In the genomic region with DNA sequence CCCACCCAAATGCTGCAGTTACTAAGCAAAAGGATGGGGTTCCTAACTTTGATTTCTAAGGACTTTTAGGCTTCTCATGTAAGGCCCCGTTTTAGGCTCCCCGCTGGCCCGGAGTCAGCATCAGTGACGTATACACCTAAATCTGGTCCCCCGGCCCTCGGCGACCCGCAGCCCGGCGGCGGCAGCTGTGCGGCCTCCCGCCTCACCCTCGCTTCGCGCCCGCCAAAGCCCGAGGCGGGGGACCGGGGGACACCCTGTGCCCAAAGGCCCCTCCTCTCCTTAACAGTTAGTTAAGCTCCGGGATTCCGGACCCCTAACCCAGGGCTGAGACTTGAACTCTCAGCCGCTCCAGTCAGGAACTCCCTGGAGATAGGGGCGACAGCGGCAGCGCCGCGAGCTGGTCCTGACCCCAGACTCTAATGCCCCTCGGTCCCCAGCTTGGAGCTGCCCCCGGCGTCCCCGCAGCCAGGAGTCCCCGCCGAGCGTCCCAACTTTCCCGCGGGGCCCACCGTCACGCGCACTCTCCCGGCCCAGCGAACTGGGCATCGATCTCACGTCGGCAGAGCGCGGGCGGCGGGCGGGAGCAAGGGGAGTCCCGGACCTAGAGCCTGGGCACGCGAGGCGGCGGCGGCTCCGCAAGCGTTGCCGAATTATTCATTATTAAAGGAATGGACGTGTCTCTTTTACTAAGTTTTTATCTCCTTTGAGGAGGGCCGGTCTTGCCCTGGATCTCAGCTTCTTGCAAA, we compare ENCODE assay signal across 8 cellular contexts. TPM values are rescaled to one million over a fixed set of nuclear protein-coding genes. Genes with fewer than 3 reads are reported as not detected.
DNase-seq lines count a peak whose midpoint lies in the region; ATAC-seq lines count a peak whose summit lies in the region.

No MANE protein-coding gene starts in this region.

- ATAC-seq in Right ventricle myocardium inferior (no peak), HG03095 (IDR thresholded peaks at IDR 0.05; ENCODE audit: unreplicated experiment) (no peak), GM19023 (IDR thresholded peaks at IDR 0.05; ENCODE audit: unreplicated experiment) (no peak)

- intact Hi-C loops in Right ventricle myocardium inferior (cut with DNase I) = loop anchor here (2.0 to 10.0 kb wide), 6 partner anchors 66 to 519 kb away; no protein-coding TSS in a partner anchor
- intact Hi-C loops in cardiac septum (cut with DNase I) = loop anchor here (5.0 to 10.0 kb wide), 4 partner anchors 99 to 381 kb away; no protein-coding TSS in a partner anchor
- intact Hi-C loops in head of caudate nucleus (cut with DNase I) = no loop called here
- intact Hi-C loops in posterior vena cava (cut with DNase I) = no loop called here

- DNase-seq in Right ventricle myocardium inferior (ENCODE audit: missing footprints) = peak; percentile 75
- DNase-seq in cardiac septum (ENCODE audit: low spot score) = no peak
- DNase-seq in activated T-helper 9 cell treated with anti-CD3 and anti-CD28 coated beads, Interleukin-2, amount 50 U/mL, for 16 hours (ENCODE audit: low read depth) = peak; percentile 26
- DNase-seq in head of caudate nucleus = peak in 38 of 42 donors; percentile 8 to 64 (median 30)
- peak; percentile 83 for DNase-seq in posterior vena cava (ENCODE audit: low spot score)
- no peak for DNase-seq in cerebellar nuclear complex (lab: John Stamatoyannopoulos, UW)

RNA-seq across cellular contexts. Expression of gene NR3C2, which starts 1.5 kb away (rescaled TPM):
- 23.6 TPM for total RNA-seq in Right ventricle myocardium inferior
- total RNA-seq in cardiac septum = 17.3 TPM
- 10 to 100 TPM; 10.0 to 11.2 TPM for total RNA-seq in posterior vena cava

Comparison
In these comparisons a context has a peak if more than half of its experiments do, and no peak if none do; other contexts are left out.
1. DNase-seq: peak in Right ventricle myocardium inferior (single experiment), activated T-helper 9 cell treated with anti-CD3 and anti-CD28 coated beads, Interleukin-2, amount 50 U/mL, for 16 hours (single experiment), head of caudate nucleus (38 of 42) and posterior vena cava (single experiment); none in cardiac septum (single experiment) and cerebellar nuclear complex (0 of 2).
2. intact Hi-C loops: an anchor here in Right ventricle myocardium inferior (2.0 to 10.0 kb wide) and cardiac septum (5.0 to 10.0 kb wide); none called in head of caudate nucleus and posterior vena cava.